In the genomic region with DNA sequence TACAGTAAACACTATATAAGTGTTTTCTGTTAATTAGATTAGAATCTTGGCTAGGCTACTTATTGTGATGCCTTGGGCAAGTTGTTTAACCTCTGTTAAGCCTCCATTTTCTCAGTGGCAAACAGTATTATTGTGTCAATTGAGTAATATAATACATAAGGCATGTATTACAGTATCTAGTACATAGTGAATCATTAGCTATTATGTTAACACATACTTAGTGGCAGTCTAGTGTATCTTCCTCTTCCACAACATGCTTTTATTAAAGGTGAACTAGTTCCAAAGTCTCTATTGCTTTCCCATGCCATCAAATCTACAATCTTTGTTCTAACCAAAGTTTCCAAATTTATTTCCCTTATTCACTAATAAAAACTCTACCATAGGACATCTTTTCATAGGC, we compare ENCODE assay signal across 18 cellular contexts.
DNase-seq lines count a peak whose midpoint lies in the region; ATAC-seq, FAIRE-seq and TF ChIP-seq lines count a peak whose summit lies in the region.
"Had no signal": no experiment of that assay in that cellular context is flagged by ENCODE, and none has a peak within 500 bp of the region (broad histone marks: within the 10 kb centered on the region; RNA-seq: fewer than 3 reads in every experiment).

No MANE protein-coding gene starts in this region.

- TF ChIP-seq POLR2A in A549 (IDR thresholded peaks at IDR 0.05; ENCODE audit: low read length) = no peak

- peak; percentile 76 for FAIRE-seq in A549 (lab: Jason Lieb, UNC)
- FAIRE-seq: G401.6, GM12892 had no signal

- TF ChIP-seq CTCF in A549 (IDR thresholded peaks at IDR 0.05) (no peak), PC-9 (conservative IDR thresholded peaks at IDR 0.05) (no peak), hepatocyte (IDR thresholded peaks at IDR 0.05; ENCODE audit: poor library complexity) (no peak), lower lobe of right lung (IDR thresholded peaks at IDR 0.05) (no peak), GM10266 (IDR thresholded peaks at IDR 0.05; ENCODE audit: control insufficient read depth, insufficient read depth, low read depth, missing control alignments) (no peak)
- no peak for TF ChIP-seq CTCF in CD4-positive, alpha-beta T cell (IDR thresholded peaks at IDR 0.05)

- POLR2A ChIA-PET in A549 (lab: Yijun Ruan, JAX) = no interaction called here
- POLR2A ChIA-PET in PC-9 (lab: Charles Lee; ENCODE audit: unreplicated experiment) = no interaction called here
- POLR2A ChIA-PET in CD4-positive, alpha-beta T cell (lab: Charles Lee) = no interaction called here

- TF ChIP-seq EP300 in A549 (IDR thresholded peaks at IDR 0.05) = 0 out of 5 replicates have a peak, but pooled peaks of 1 of the 2 experiments have one; percentile 11

- peaks cover under 1% of the 10 kb centered on the region for H3K9me3 Mint-ChIP-seq in CD4-positive, alpha-beta T cell
- H3K9me3 Mint-ChIP-seq in activated naive CD8-positive, alpha-beta T cell treated with anti-CD3 and anti-CD28 coated beads for 36 hours = no peaks in the 10 kb centered on the region
- H3K9me3 Mint-ChIP-seq: GM23338 had no signal

- no peaks in the 10 kb centered on the region for H3K4me1 Mint-ChIP-seq in CD4-positive, alpha-beta T cell (ENCODE audit: low read depth)
- H3K4me1 Mint-ChIP-seq in activated naive CD8-positive, alpha-beta T cell treated with anti-CD3 and anti-CD28 coated beads for 36 hours = no peaks in the 10 kb centered on the region

- no peaks in the 10 kb centered on the region for H3K36me3 Mint-ChIP-seq in CD4-positive, alpha-beta T cell (ENCODE audit: low read depth)
- H3K36me3 Mint-ChIP-seq in activated naive CD8-positive, alpha-beta T cell treated with anti-CD3 and anti-CD28 coated beads for 36 hours = no peaks in the 10 kb centered on the region

- H2AFZ ChIP-seq in PC-9 (no peak overlapping the region), hepatocyte (no peak overlapping the region)
- H2AFZ ChIP-seq: GM23338 had no signal

- H3K79me2 ChIP-seq in PC-9 (ENCODE audit: low read depth) = no peaks in the 10 kb centered on the region
- H3K79me2 ChIP-seq in hepatocyte = peaks cover 3% of the 10 kb centered on the region

- H3K27me3 Mint-ChIP-seq in CD4-positive, alpha-beta T cell = no peaks in the 10 kb centered on the region
- H3K27me3 Mint-ChIP-seq in activated naive CD8-positive, alpha-beta T cell treated with anti-CD3 and anti-CD28 coated beads for 36 hours = no peaks in the 10 kb centered on the region

- DNase-seq in A549 (ENCODE audit: low read depth in 1 of 2, low spot score in 1 of 2) (peak; percentile 6 to 33), PC-9 (no peak), hepatocyte (ENCODE audit: low spot score) (no peak), lower lobe of right lung (no peak), GM10266 (ENCODE audit: extremely low spot score) (no peak)
- no peak for DNase-seq in CD4-positive, alpha-beta T cell
- no peak for DNase-seq in activated naive CD8-positive, alpha-beta T cell treated with anti-CD3 and anti-CD28 coated beads for 36 hours
- DNase-seq in activated CD4-positive, alpha-beta T cell treated with anti-CD3 and anti-CD28 coated beads for 4 hours = no peak
- DNase-seq: C1 segment of cervical spinal cord, DMS79 treated with DMSO at 0.1 percent for 48 hours, MV-4-11, NCI-H1436 treated with DMSO at 0.1 percent for 48 hours, NCI-H2081, NCI-H524 had no signal

- no peak overlapping the region for H3K4me3 ChIP-seq in A549
- no peak overlapping the region for H3K4me3 ChIP-seq in PC-9
- no peak overlapping the region for H3K4me3 ChIP-seq in hepatocyte
- H3K4me3 ChIP-seq in lower lobe of right lung = no peak overlapping the region
- H3K4me3 ChIP-seq: GM23338 had no signal

- H3K27ac ChIP-seq in A549 (peak overlapping the region; percentile 63 to 70; a peak in 5 of 6 replicates), PC-9 (peak overlapping the region; percentile 76), hepatocyte (peak overlapping the region; percentile 88), lower lobe of right lung (peak overlapping the region; percentile 33)
- H3K27ac ChIP-seq in CD4-positive, alpha-beta T cell (ENCODE audit: low read depth, low read length) = no peak overlapping the region

- no peaks in the 10 kb centered on the region for H3K27me3 ChIP-seq in PC-9 (ENCODE audit: insufficient read depth, low read depth)
- no peaks in the 10 kb centered on the region for H3K27me3 ChIP-seq in hepatocyte
- no peaks in the 10 kb centered on the region for H3K27me3 ChIP-seq in lower lobe of right lung (ENCODE audit: low read depth)
- H3K27me3 ChIP-seq in CD4-positive, alpha-beta T cell (ENCODE audit: control insufficient read depth, insufficient read depth, low read length) = no peaks in the 10 kb centered on the region

- BruUV-seq in PC-9 (replicated peaks; lab: Mats Ljungman, UMichigan) = no TSS peak

- H3K4me1 ChIP-seq in A549 (peaks cover 60% of the 10 kb centered on the region), PC-9 (replicated peaks; ENCODE audit: insufficient read depth) (peaks cover 25% of the 10 kb centered on the region), hepatocyte (ENCODE audit: insufficient read depth) (peaks cover 8% of the 10 kb centered on the region), lower lobe of right lung (no peaks in the 10 kb centered on the region)

- CTCF ChIA-PET in A549 (lab: Yijun Ruan, JAX) (no interaction called here), PC-9 (lab: Charles Lee) (no interaction called here)
- CTCF ChIA-PET in CD4-positive, alpha-beta T cell (lab: Charles Lee) = no interaction called here

- H3K36me3 ChIP-seq in PC-9 (ENCODE audit: low read depth) (no peaks in the 10 kb centered on the region), hepatocyte (replicated peaks; ENCODE audit: insufficient read depth, low read depth) (no peaks in the 10 kb centered on the region), lower lobe of right lung (no peaks in the 10 kb centered on the region)

- peaks cover 7% of the 10 kb centered on the region; the same call in 1 of the 2 replicates for H3F3A ChIP-seq in PC-9 (ENCODE audit: insufficient read depth, low read depth)

- H3K4me3 Mint-ChIP-seq in CD4-positive, alpha-beta T cell = no peak overlapping the region
- no peak overlapping the region for H3K4me3 Mint-ChIP-seq in activated naive CD8-positive, alpha-beta T cell treated with anti-CD3 and anti-CD28 coated beads for 36 hours
- H3K4me3 Mint-ChIP-seq: GM23338 had no signal

- peak; percentile 71 to 85; a peak in 5 of 6 replicates for ATAC-seq in A549
- peak; percentile 17 to 64 for ATAC-seq in lower lobe of right lung
- no peak for ATAC-seq in CD4-positive, alpha-beta T cell (ENCODE audit: poor library complexity)
- ATAC-seq: GM23338 had no signal

- intact Hi-C loops in PC-9 (cut with micrococcal nuclease; ENCODE audit: unreplicated experiment) = loop anchor here (2.0 kb wide), 1 partner anchor 187 kb away; no protein-coding TSS in a partner anchor
- intact Hi-C loops in lower lobe of right lung (cut with DNase I) = no loop called here
- intact Hi-C loops in CD4-positive, alpha-beta T cell (cut with DNase I, micrococcal nuclease) = no loop called here

- H4K20me1 ChIP-seq in PC-9 (ENCODE audit: insufficient read depth) (no peaks in the 10 kb centered on the region), hepatocyte (ENCODE audit: insufficient read depth, poor library complexity, severe bottlenecking) (no peaks in the 10 kb centered on the region)

- TF ChIP-seq RAD21 in A549 (conservative IDR thresholded peaks at IDR 0.05 in 1 of 2, IDR thresholded peaks at IDR 0.05 in 1 of 2) = no peak

- no peak overlapping the region for H3K27ac Mint-ChIP-seq in CD4-positive, alpha-beta T cell
- no peak overlapping the region for H3K27ac Mint-ChIP-seq in activated naive CD8-positive, alpha-beta T cell treated with anti-CD3 and anti-CD28 coated beads for 36 hours
- H3K27ac Mint-ChIP-seq: GM23338 had no signal

- H3K4me2 ChIP-seq in A549 (peak overlapping the region; percentile 52), PC-9 (no peak overlapping the region; the same call in 1 of the 2 replicates), hepatocyte (no peak overlapping the region)
- H3K4me2 ChIP-seq: GM23338 had no signal

- no peaks in the 10 kb centered on the region for H3K9me2 ChIP-seq in PC-9 (ENCODE audit: insufficient read depth)
- no peaks in the 10 kb centered on the region for H3K9me2 ChIP-seq in hepatocyte (replicated peaks; ENCODE audit: insufficient read depth)

- H3K9me3 ChIP-seq in A549 = no peaks in the 10 kb centered on the region
- no peaks in the 10 kb centered on the region for H3K9me3 ChIP-seq in PC-9 (ENCODE audit: insufficient read depth, low read depth)
- H3K9me3 ChIP-seq in hepatocyte (ENCODE audit: low read depth) = no peaks in the 10 kb centered on the region
- no peaks in the 10 kb centered on the region for H3K9me3 ChIP-seq in lower lobe of right lung
- H3K9me3 ChIP-seq in CD4-positive, alpha-beta T cell (ENCODE audit: control insufficient read depth, low read length) = no peaks in the 10 kb centered on the region
- H3K9me3 ChIP-seq: Caco-2 had no signal

TF ChIP-seq in A549, 52 proteins besides CTCF, POLR2A, EP300 and RAD21:
- TF ChIP-seq NPAS2 (CRISPR knock-in tag; IDR thresholded peaks at IDR 0.05; ENCODE audit: borderline replicate concordance) (no peak), GATA3 (IDR thresholded peaks at IDR 0.05; ENCODE audit: borderline replicate concordance) (0 out of 2 replicates have a peak, but pooled peaks have one; percentile 33), FOSL2 (IDR thresholded peaks at IDR 0.05) (no peak), FOSL2 (CRISPR knock-in tag; IDR thresholded peaks at IDR 0.05) (peak; percentile 34; the same call in 1 of the 2 replicates), HOXB5 (CRISPR knock-in tag; IDR thresholded peaks at IDR 0.05) (no peak), CEBPB (IDR thresholded peaks at IDR 0.05) (peak in 1 of 2 experiments; percentile 61; a peak in 1 of 4 replicates)
TF ChIP-seq in A549: peak in this region for 3.

Comparison
In these comparisons a context has a peak if more than half of its experiments do, and no peak if none do; other contexts are left out.
1. DNase-seq: peak in A549 (2 of 2); none in PC-9 (0 of 2), hepatocyte (single experiment), lower lobe of right lung (single experiment), CD4-positive, alpha-beta T cell (0 of 10), activated naive CD8-positive, alpha-beta T cell treated with anti-CD3 and anti-CD28 coated beads for 36 hours (single experiment), activated CD4-positive, alpha-beta T cell treated with anti-CD3 and anti-CD28 coated beads for 4 hours (0 of 2) and GM10266 (single experiment).